Comparison of ENCODE assay signal across 1 cellular context in the genomic region with DNA sequence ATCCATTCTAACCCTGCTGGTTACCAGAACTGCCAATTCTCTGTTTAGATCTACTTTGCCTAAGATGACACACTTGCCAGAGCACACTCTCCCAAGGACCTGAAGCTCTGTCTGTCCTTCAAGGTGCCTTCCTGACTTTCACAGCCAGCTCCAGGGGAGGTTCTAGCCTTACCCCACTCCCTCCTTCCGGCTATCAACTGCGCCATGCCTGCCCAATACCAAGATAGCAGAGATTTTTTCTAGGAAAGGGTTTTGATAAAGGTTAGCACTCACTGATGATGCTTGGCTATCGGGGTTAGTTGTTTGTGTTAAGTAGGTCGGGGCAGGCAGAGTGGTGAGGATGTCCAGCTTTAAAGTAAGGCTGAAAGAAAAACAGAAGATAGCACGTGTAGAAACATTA.
TF ChIP-seq lines count a peak whose summit lies in the region.

No MANE protein-coding gene starts in this region.

TF ChIP-seq in K562, 482 proteins besides CTCF, POLR2A, EP300 and RAD21 (continued from another document):
- TF ChIP-seq SMARCB1 (IDR thresholded peaks at IDR 0.05; ENCODE audit: insufficient read length, low read depth) (no peak), TRIM25 (IDR thresholded peaks at IDR 0.05; ENCODE audit: borderline replicate concordance) (no peak), ZNF263 (CRISPR knock-in tag; IDR thresholded peaks at IDR 0.05; ENCODE audit: borderline replicate concordance) (no peak), CBFB (CRISPR knock-in tag; IDR thresholded peaks at IDR 0.05) (no peak), SMARCA5 (IDR thresholded peaks at IDR 0.05) (no peak), CCNT2 (IDR thresholded peaks at IDR 0.05; ENCODE audit: borderline replicate concordance, extremely low read depth, insufficient read length, low read depth, low read length) (peak; percentile 28), ZNF197 (CRISPR knock-in tag; IDR thresholded peaks at IDR 0.05; ENCODE audit: low read depth) (no peak), HDGF (IDR thresholded peaks at IDR 0.05) (no peak), CREBBP (IDR thresholded peaks at IDR 0.05; ENCODE audit: low read depth, low read length) (no peak), TCF3 (CRISPR knock-in tag; IDR thresholded peaks at IDR 0.05) (peak; percentile 70), TSC22D4 (tag; IDR thresholded peaks at IDR 0.05) (no peak), ELF2 (CRISPR knock-in tag; IDR thresholded peaks at IDR 0.05) (no peak), MED1 (CRISPR knock-in tag; IDR thresholded peaks at IDR 0.05; ENCODE audit: borderline replicate concordance) (no peak), TCF15 (CRISPR knock-in tag; IDR thresholded peaks at IDR 0.05) (no peak), ARHGAP35 (IDR thresholded peaks at IDR 0.05; ENCODE audit: partially characterized antibody) (no peak), HDAC1 (IDR thresholded peaks at IDR 0.05) (peak in 1 of 2 experiments; percentile 16; a peak in 1 of 4 replicates), BRD9 (IDR thresholded peaks at IDR 0.05; ENCODE audit: low read depth, partially characterized antibody) (no peak)
- TF ChIP-seq, protein P1, sequence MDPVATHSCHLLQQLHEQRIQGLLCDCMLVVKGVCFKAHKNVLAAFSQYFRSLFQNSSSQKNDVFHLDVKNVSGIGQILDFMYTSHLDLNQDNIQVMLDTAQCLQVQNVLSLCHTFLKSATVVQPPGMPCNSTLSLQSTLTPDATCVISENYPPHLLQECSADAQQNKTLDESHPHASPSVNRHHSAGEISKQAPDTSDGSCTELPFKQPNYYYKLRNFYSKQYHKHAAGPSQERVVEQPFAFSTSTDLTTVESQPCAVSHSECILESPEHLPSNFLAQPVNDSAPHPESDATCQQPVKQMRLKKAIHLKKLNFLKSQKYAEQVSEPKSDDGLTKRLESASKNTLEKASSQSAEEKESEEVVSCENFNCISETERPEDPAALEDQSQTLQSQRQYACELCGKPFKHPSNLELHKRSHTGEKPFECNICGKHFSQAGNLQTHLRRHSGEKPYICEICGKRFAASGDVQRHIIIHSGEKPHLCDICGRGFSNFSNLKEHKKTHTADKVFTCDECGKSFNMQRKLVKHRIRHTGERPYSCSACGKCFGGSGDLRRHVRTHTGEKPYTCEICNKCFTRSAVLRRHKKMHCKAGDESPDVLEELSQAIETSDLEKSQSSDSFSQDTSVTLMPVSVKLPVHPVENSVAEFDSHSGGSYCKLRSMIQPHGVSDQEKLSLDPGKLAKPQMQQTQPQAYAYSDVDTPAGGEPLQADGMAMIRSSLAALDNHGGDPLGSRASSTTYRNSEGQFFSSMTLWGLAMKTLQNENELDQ (CRISPR knock-in tag; IDR thresholded peaks at IDR 0.05; ENCODE audit: borderline replicate concordance), result no peak
TF ChIP-seq in K562: peak in this region for 14.
